Comparison of ENCODE assay signal across 26 cellular contexts in the genomic region with DNA sequence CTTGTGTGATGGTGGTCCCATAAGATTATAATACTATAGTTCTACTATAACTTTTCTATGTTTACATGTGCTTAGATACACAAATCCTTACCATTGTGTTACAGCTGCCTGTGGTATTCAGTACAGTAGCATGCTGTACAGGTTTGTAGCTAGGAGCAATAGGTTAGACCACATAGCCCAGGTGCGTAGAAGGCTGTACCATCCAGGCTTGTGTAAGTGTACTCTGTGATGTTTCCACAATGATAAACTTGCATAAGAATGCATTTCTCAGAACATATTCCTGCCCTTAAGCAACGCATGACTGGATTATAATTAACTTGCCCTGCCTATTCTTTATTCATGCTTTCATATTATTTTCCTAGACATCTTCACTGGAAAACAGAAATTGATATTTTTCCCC. TPM values are rescaled to one million over a fixed set of nuclear protein-coding genes. Genes with fewer than 3 reads are reported as not detected.
"Had no signal": no experiment of that assay in that cellular context is flagged by ENCODE, and none has a peak within 500 bp of the region (broad histone marks: within the 10 kb centered on the region; RNA-seq: fewer than 3 reads in every experiment).

No MANE protein-coding gene starts in this region.

- DNase-seq: activated CD4-positive, alpha-beta T cell treated with anti-CD3 and anti-CD28 coated beads for 48 hours; activated CD4-positive, alpha-beta T cell treated with anti-CD3 and anti-CD28 coated beads, Interleukin-2, amount 50 U/mL, for 4 hours; activated CD4-positive, CD25-positive, alpha-beta regulatory T cell treated with anti-CD3 and anti-CD28 coated beads, Interleukin-2, amount 50 U/mL, for 72 hours; activated CD8-positive, alpha-beta memory T cell treated with anti-CD3 and anti-CD28 coated beads, Interleukin-2, amount 50 U/mL, for 48 hours; activated CD8-positive, alpha-beta T cell treated with anti-CD3 and anti-CD28 coated beads, Interleukin-2, amount 10 ng/mL, durations not matched to agents 7 days and 5 days; activated naive CD4-positive, alpha-beta T cell treated with anti-CD3 and anti-CD28 coated beads, Interleukin-2, amount 50 U/mL, for 16 hours; activated naive CD8-positive, alpha-beta T cell treated with anti-CD3 and anti-CD28 coated beads, Interleukin-2, amount 10 ng/mL, durations not matched to agents 7 days and 5 days; activated T-cell treated with anti-CD3 and anti-CD28 coated beads, Interleukin-2, amount 50 U/mL, for 1 hour; adrenal gland; anterior cingulate cortex; central memory CD4-positive, alpha-beta T cell; MG63; MV-4-11; NCI-H1105; NCI-H1436; NCI-H187 treated with DMSO at 0.1 percent for 48 hours; NCI-H2107; NCI-H510A treated with DMSO at 0.1 percent for 48 hours; NCI-H748 treated with DMSO at 0.1 percent for 48 hours; SIG-M5; T-helper 17 cell; T-helper 9 cell had no signal

- ATAC-seq: activated CD8-positive, alpha-beta T cell treated with anti-CD3 and anti-CD28 coated beads, Interleukin-2, amount 10 ng/mL, durations not matched to agents 7 days and 5 days; T-helper 17 cell; WTC11 had no signal

- H3K4me3 ChIP-seq: adrenal gland, MG63 had no signal

RNA-seq across cellular contexts. Expression of gene CTAGE9, which starts 7.0 kb away (rescaled TPM):
- total RNA-seq: activated CD8-positive, alpha-beta T cell treated with anti-CD3 and anti-CD28 coated beads, Interleukin-2, amount 10 ng/mL, durations not matched to agents 7 days and 5 days; activated naive CD8-positive, alpha-beta T cell treated with anti-CD3 and anti-CD28 coated beads, Interleukin-2, amount 10 ng/mL, durations not matched to agents 7 days and 5 days; adrenal gland; bronchial epithelial cell; OCI-LY7; RPMI7951; T-helper 17 cell had no signal

RNA-seq across cellular contexts. Expression of gene OR2A4, which starts 16.6 kb away (rescaled TPM):
- total RNA-seq: activated CD8-positive, alpha-beta T cell treated with anti-CD3 and anti-CD28 coated beads, Interleukin-2, amount 10 ng/mL, durations not matched to agents 7 days and 5 days; activated naive CD8-positive, alpha-beta T cell treated with anti-CD3 and anti-CD28 coated beads, Interleukin-2, amount 10 ng/mL, durations not matched to agents 7 days and 5 days; adrenal gland; OCI-LY7; RPMI7951; T-helper 17 cell; WTC11 had no signal
